17 cellular contexts compared by ENCODE assay signal in genomic region chr15:33298631-33299030, GRCh38. TPM values are rescaled to one million over a fixed set of nuclear protein-coding genes. Genes with fewer than 3 reads are reported as not detected.
DNase-seq lines count a peak whose midpoint lies in the region; ATAC-seq and TF ChIP-seq lines count a peak whose summit lies in the region.
"Had no signal": no experiment of that assay in that cellular context is flagged by ENCODE, and none has a peak within 500 bp of the region (broad histone marks: within the 10 kb centered on the region; RNA-seq: fewer than 3 reads in every experiment).

No MANE protein-coding gene starts in this region.

- TF ChIP-seq CTCF in mammary epithelial cell (conservative IDR thresholded peaks at IDR 0.05 in 1 of 2, IDR thresholded peaks at IDR 0.05 in 1 of 2; ENCODE audit: extremely low read depth in 1 of 2, insufficient read depth in 1 of 2, low read depth in 1 of 2, low read length in 2 of 2) (no peak), WTC11 (IDR thresholded peaks at IDR 0.05) (no peak)

- peaks cover 13% of the 10 kb centered on the region; the same call in 1 of the 2 replicates for H3K36me3 Mint-ChIP-seq in WTC11

- H3K4me1 Mint-ChIP-seq in WTC11: peaks cover under 1% of the 10 kb centered on the region; the same call in 1 of the 2 replicates

- in situ Hi-C loops in mammary epithelial cell (cut with MboI; ENCODE audit: low sequenced_read_pairs in 2 of 2): loop anchor here in 1 of 2 donors (10.0 kb wide), 1 partner anchor 396 kb away; no protein-coding TSS in a partner anchor

- CTCF ChIA-PET in mammary epithelial cell (lab: Charles Lee; ENCODE audit: low non-redundant PET): no interaction called here
- CTCF ChIA-PET in WTC11 (lab: Charles Lee): interaction anchor here (0.7 to 2.7 kb wide), 2 partner anchors 56 to 402 kb away, joined by 5 to 15 read pairs; no protein-coding TSS in a partner anchor

- H3K4me1 ChIP-seq in mammary epithelial cell (ENCODE audit: insufficient read depth, low read length): peaks cover 33% of the 10 kb centered on the region
- H3K4me1 ChIP-seq: BLaER1 had no signal

- no peak overlapping the region for H3K27ac ChIP-seq in mammary epithelial cell (ENCODE audit: insufficient read depth, low read depth, low read length)
- H3K27ac ChIP-seq: BLaER1 had no signal

- H3K27me3 Mint-ChIP-seq in WTC11 (ENCODE audit: low read depth): no peaks in the 10 kb centered on the region; the same call in 1 of the 2 replicates

- no peaks in the 10 kb centered on the region for H3K27me3 ChIP-seq in mammary epithelial cell (ENCODE audit: insufficient read depth, low read length)
- H3K27me3 ChIP-seq: BLaER1 had no signal

- H4K20me1 ChIP-seq in mammary epithelial cell (ENCODE audit: insufficient read depth, low read length): no peaks in the 10 kb centered on the region
- H4K20me1 ChIP-seq: BLaER1 had no signal

- H3K9me3 Mint-ChIP-seq in WTC11: peaks cover 14% of the 10 kb centered on the region

- no peaks in the 10 kb centered on the region for H3K9me3 ChIP-seq in mammary epithelial cell (replicated peaks; ENCODE audit: insufficient read depth, low read length)

- 52% methylated on average over 4 of the region's 4 CpGs for WGBS in mammary epithelial cell (ENCODE audit: low coverage, missing lambda C conversion rate)

- H3K4me3 Mint-ChIP-seq in WTC11: no peak overlapping the region

- DNase-seq in M059J (ENCODE audit: low read depth) (peak; percentile 76), mammary epithelial cell (peak; percentile 88), kidney tubule cell (ENCODE audit: low spot score) (peak; percentile 91), AG20443 (ENCODE audit: low spot score) (no peak), WTC11 (ENCODE audit: low spot score) (no peak)
- no peak for DNase-seq in activated effector memory CD4-positive, alpha-beta T cell treated with Interleukin-2 at 50 U/mL for 16 hours
- no peak for DNase-seq in stimulated activated CD4-positive, alpha-beta T cell treated with anti-CD3 and anti-CD28 coated beads, Interleukin-1b, Interleukin-23, amount 100 ng/mL, for 48 hours
- DNase-seq: DMS 273 treated with DMSO at 0.1 percent for 48 hours, HCEC 1CT, IMR-90, Kasumi-1, NCI-H1436 treated with DMSO at 0.1 percent for 48 hours, NCI-H2107, NCI-H69, SHP77 treated with DMSO at 0.1 percent for 48 hours had no signal

- no peak overlapping the region for H3K9ac ChIP-seq in mammary epithelial cell (ENCODE audit: insufficient read depth, low read length)
- H3K9ac ChIP-seq: BLaER1 had no signal

- intact Hi-C loops in mammary epithelial cell (cut with micrococcal nuclease): loop anchor here (10.0 kb wide), 2 partner anchors 126 to 206 kb away; no protein-coding TSS in a partner anchor

- no peak overlapping the region for H2AFZ ChIP-seq in mammary epithelial cell (ENCODE audit: low read depth, low read length)

- no peak overlapping the region for H3K27ac Mint-ChIP-seq in WTC11

- POLR2A ChIA-PET in WTC11 (lab: Charles Lee): no interaction called here

- H3K4me2 ChIP-seq in mammary epithelial cell (ENCODE audit: insufficient read depth, low read depth, low read length): peak overlapping the region; percentile 16
- H3K4me2 ChIP-seq: BLaER1 had no signal

- H3K79me2 ChIP-seq in mammary epithelial cell (ENCODE audit: insufficient read depth, low read length): no peaks in the 10 kb centered on the region

- H3K4me3 ChIP-seq in mammary epithelial cell (replicated peaks in 1 of 3; ENCODE audit: insufficient read depth in 1 of 3, low read depth in 2 of 3, low read length in 3 of 3): no peak overlapping the region
- H3K4me3 ChIP-seq: BLaER1 had no signal

- dilution Hi-C loops in mammary epithelial cell (cut with HindIII; ENCODE audit: low sequenced_read_pairs): no loop called here

- ATAC-seq in WTC11: no peak

- BruUV-seq in mammary epithelial cell (replicated peaks; lab: Mats Ljungman, UMichigan): no TSS peak

- no peaks in the 10 kb centered on the region for H3K36me3 ChIP-seq in mammary epithelial cell (ENCODE audit: insufficient read depth, low read length)
- H3K36me3 ChIP-seq: BLaER1 had no signal

TF ChIP-seq in WTC11, 78 proteins besides CTCF, POLR2A, EP300 and RAD21:
- TF ChIP-seq SMAD3 (CRISPR knock-in tag; IDR thresholded peaks at IDR 0.05; ENCODE audit: borderline replicate concordance) (no peak), AR (CRISPR knock-in tag; IDR thresholded peaks at IDR 0.05) (no peak), PRRX2 (CRISPR knock-in tag; IDR thresholded peaks at IDR 0.05) (no peak), ATF6 (CRISPR knock-in tag; IDR thresholded peaks at IDR 0.05) (no peak), E2F1 (CRISPR knock-in tag; IDR thresholded peaks at IDR 0.05) (no peak), FOXJ3 (CRISPR knock-in tag; IDR thresholded peaks at IDR 0.05; ENCODE audit: borderline replicate concordance) (no peak), MYBL2 (CRISPR knock-in tag; IDR thresholded peaks at IDR 0.05) (no peak), MAX (CRISPR knock-in tag; IDR thresholded peaks at IDR 0.05) (no peak), NFE2L1 (CRISPR knock-in tag; IDR thresholded peaks at IDR 0.05) (no peak), IRF2 (CRISPR knock-in tag; IDR thresholded peaks at IDR 0.05; ENCODE audit: borderline replicate concordance, low read depth) (no peak), GRHL2 (CRISPR knock-in tag; IDR thresholded peaks at IDR 0.05; ENCODE audit: insufficient replicate concordance, severe bottlenecking) (no peak), CREM (CRISPR knock-in tag; IDR thresholded peaks at IDR 0.05) (no peak), ESRRA (CRISPR knock-in tag; IDR thresholded peaks at IDR 0.05; ENCODE audit: borderline replicate concordance) (no peak), USF2 (CRISPR knock-in tag; IDR thresholded peaks at IDR 0.05) (no peak)

RNA-seq across cellular contexts. Expression of gene RYR3, which starts 12.1 kb away (rescaled TPM):
- total RNA-seq in M059J (2014; rRNA removed; shearing (Covaris generic)): not detected in 2 replicates
- under 1 TPM; under 0.01 to 0.07 TPM for total RNA-seq in mammary epithelial cell
- polyA plus RNA-seq in mammary epithelial cell: 0.27 TPM
- polyA minus RNA-seq in mammary epithelial cell: 0.05 TPM
- total RNA-seq in WTC11 (2021): 0.92 to 1.4 TPM (median 1.2 TPM) in 3 replicates
- total RNA-seq: HT-29 had no signal
- polyA plus RNA-seq: IMR-90 had no signal

Comparison
In these comparisons a context has a peak if more than half of its experiments do, and no peak if none do; other contexts are left out.
1. DNase-seq: peak in M059J (single experiment), mammary epithelial cell (single experiment) and kidney tubule cell (single experiment); none in activated effector memory CD4-positive, alpha-beta T cell treated with Interleukin-2 at 50 U/mL for 16 hours (single experiment), AG20443 (single experiment), stimulated activated CD4-positive, alpha-beta T cell treated with anti-CD3 and anti-CD28 coated beads, Interleukin-1b, Interleukin-23, amount 100 ng/mL, for 48 hours (single experiment) and WTC11 (single experiment).